In genomic region chr11:62050716-62051115, GRCh38 we compare ENCODE assay signal across 7 cellular contexts.
"Had no signal": no experiment of that assay in that cellular context is flagged by ENCODE, and none has a peak within 500 bp of the region (broad histone marks: within the 10 kb centered on the region; RNA-seq: fewer than 3 reads in every experiment).

No MANE protein-coding gene starts in this region.

- H3K4me2 ChIP-seq: GM23338 had no signal

- H3K4me3 ChIP-seq: GM23338 had no signal

- DNase-seq: H9, HCEC 1CT had no signal

- ATAC-seq: GM23338, HepG2 had no signal

- H2AFZ ChIP-seq: GM23338 had no signal

- FAIRE-seq: H1, H54, HepG2 had no signal

- H3K27ac ChIP-seq: HL-60 had no signal
